In the genomic region with DNA sequence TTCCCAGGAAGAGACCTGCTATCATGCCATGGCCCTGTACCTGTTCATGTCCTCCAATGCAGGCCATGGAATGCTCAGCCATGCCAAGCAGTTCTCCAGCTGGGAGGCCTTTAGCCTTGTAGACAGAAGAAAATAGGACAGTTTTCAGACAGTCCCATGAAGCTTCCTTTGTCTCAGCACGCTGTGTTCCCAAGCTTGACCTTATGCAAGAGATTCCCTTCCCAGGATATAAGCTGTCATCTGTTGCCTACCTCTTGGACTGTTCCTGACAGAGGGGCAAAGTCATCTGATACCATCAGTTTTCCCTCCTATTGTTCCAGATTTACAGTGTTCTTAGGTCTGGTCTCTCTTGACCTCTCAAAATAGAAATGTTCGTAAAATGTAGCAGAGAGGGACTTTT, we compare ENCODE assay signal across 1 cellular context.
TF ChIP-seq lines count a peak whose summit lies in the region.

No MANE protein-coding gene starts in this region.

TF ChIP-seq in A549, 52 proteins besides CTCF, POLR2A, EP300 and RAD21 (continued from another document):
- TF ChIP-seq ELK1 (IDR thresholded peaks at IDR 0.05; ENCODE audit: low read depth, low read length) = no peak
- no peak for TF ChIP-seq BHLHE40 (IDR thresholded peaks at IDR 0.05; ENCODE audit: low read depth, low read length)
- no peak for TF ChIP-seq NFE2L2 (conservative IDR thresholded peaks at IDR 0.05; ENCODE audit: low read length)
- no peak for TF ChIP-seq JUN (IDR thresholded peaks at IDR 0.05)
- no peak for TF ChIP-seq RCOR1 (IDR thresholded peaks at IDR 0.05; ENCODE audit: low read depth, low read length)
- TF ChIP-seq KDM1A (IDR thresholded peaks at IDR 0.05; ENCODE audit: low read depth) = no peak
- no peak for TF ChIP-seq TP53 (CRISPR knock-in tag; IDR thresholded peaks at IDR 0.05)
